34 cellular contexts compared by ENCODE assay signal in the genomic region with DNA sequence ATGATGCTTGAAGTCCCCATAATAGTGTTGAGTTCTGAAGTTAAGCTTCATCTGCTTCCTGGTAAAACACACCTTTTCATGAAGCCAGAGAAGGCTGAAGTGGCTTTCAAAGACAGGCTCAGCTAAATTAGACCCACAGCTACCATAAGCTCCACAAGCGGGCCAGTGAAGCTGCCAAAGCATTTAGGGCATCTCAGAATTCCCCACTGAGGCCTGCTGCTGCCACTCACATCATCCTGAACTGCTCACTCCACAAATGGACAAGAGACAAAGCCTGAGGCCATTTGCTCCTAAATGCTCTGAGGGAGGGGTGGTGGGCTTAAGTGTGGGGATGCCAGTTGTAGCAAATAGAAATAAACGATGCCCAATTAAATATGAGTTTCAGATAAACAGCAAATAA. TPM values are rescaled to one million over a fixed set of nuclear protein-coding genes. Genes with fewer than 3 reads are reported as not detected.
"Had no signal": no experiment of that assay in that cellular context is flagged by ENCODE, and none has a peak within 500 bp of the region (broad histone marks: within the 10 kb centered on the region; RNA-seq: fewer than 3 reads in every experiment).

No MANE protein-coding gene starts in this region.

- H3K36me3 Mint-ChIP-seq: activated naive CD4-positive, alpha-beta T cell treated with anti-CD3 and anti-CD28 coated beads, Interleukin-2, amount 50 U/mL, for 24 hours; activated naive CD8-positive, alpha-beta T cell treated with anti-CD3 and anti-CD28 coated beads for 36 hours had no signal

- H3K4me3 ChIP-seq: adrenal gland, body of pancreas, esophagus muscularis mucosa, gastrocnemius medialis, heart right ventricle, hepatocyte had no signal

- H3K27me3 ChIP-seq: adrenal gland, body of pancreas, esophagus muscularis mucosa, foreskin keratinocyte, gastrocnemius medialis, heart right ventricle, hepatocyte had no signal

- H3K4me2 ChIP-seq: hepatocyte had no signal

- H3K27ac ChIP-seq: adrenal gland, body of pancreas, esophagus muscularis mucosa, foreskin keratinocyte, gastrocnemius medialis, heart right ventricle, hepatocyte had no signal

- H3K36me3 ChIP-seq: adrenal gland, esophagus muscularis mucosa, gastrocnemius medialis, heart right ventricle had no signal

- H3K27ac Mint-ChIP-seq: activated CD4-positive, alpha-beta T cell treated with anti-CD3 and anti-CD28 coated beads for 36 hours; activated CD8-positive, alpha-beta T cell treated with anti-CD3 and anti-CD28 coated beads for 36 hours; activated naive CD4-positive, alpha-beta T cell treated with anti-CD3 and anti-CD28 coated beads for 36 hours; activated naive CD4-positive, alpha-beta T cell treated with anti-CD3 and anti-CD28 coated beads, Interleukin-2, amount 50 U/mL, for 24 hours; activated naive CD8-positive, alpha-beta T cell treated with anti-CD3 and anti-CD28 coated beads for 36 hours; activated naive CD8-positive, alpha-beta T cell treated with anti-CD3 and anti-CD28 coated beads, Interleukin-2, amount 50 U/mL, for 24 hours; activated T-helper 17 cell treated with anti-CD3 and anti-CD28 coated beads, Interleukin-2, amount 50 U/mL, for 72 hours; effector memory CD8-positive, alpha-beta T cell; T-helper 1 cell treated with Interleukin-12 subunit alpha and Interleukin-12 subunit beta and Interleukin-4 antibody, amounts not matched to agents 30 μg/mL and 1 μg/mL, for 36 hours had no signal

- DNase-seq: activated CD4-positive, alpha-beta T cell treated with anti-CD3 and anti-CD28 coated beads for 36 hours; activated CD4-positive, alpha-beta T cell treated with anti-CD3 and anti-CD28 coated beads, Interleukin-2, amount 50 U/mL, for 1 hour; activated CD4-positive, alpha-beta T cell treated with anti-CD3 and anti-CD28 coated beads, Interleukin-2, amount 50 U/mL, for 48 hours; activated CD4-positive, CD25-positive, alpha-beta regulatory T cell; activated CD4-positive, CD25-positive, alpha-beta regulatory T cell treated with anti-CD3 and anti-CD28 coated beads, Interleukin-2, amount 50 U/mL, for 72 hours; activated CD8-positive, alpha-beta memory T cell treated with anti-CD3 and anti-CD28 coated beads for 24 hours; activated CD8-positive, alpha-beta T cell treated with anti-CD3 and anti-CD28 coated beads for 36 hours; activated effector memory CD4-positive, alpha-beta T cell treated with Interleukin-2 at 50 U/mL for 16 hours; activated gamma-delta T cell treated with Interleukin-2 at 50 U/mL for 16 hours; activated naive CD4-positive, alpha-beta T cell treated with anti-CD3 and anti-CD28 coated beads for 36 hours; activated naive CD8-positive, alpha-beta T cell treated with anti-CD3 and anti-CD28 coated beads for 36 hours; activated naive CD8-positive, alpha-beta T cell treated with anti-CD3 and anti-CD28 coated beads, Interleukin-2, amount 50 U/mL, for 24 hours; activated T-cell treated with anti-CD3 and anti-CD28 coated beads, Interleukin-2, amount 50 U/mL, for 4 hours; adrenal gland; amygdala; aorta; body of pancreas; caudate nucleus; cortex of kidney; dermis blood vessel endothelial cell; effector CD4-positive, alpha-beta T cell; effector memory CD8-positive, alpha-beta T cell; erythroblast; foreskin keratinocyte; gastrocnemius medialis; heart right ventricle; T-helper 9 cell had no signal

- ATAC-seq: activated CD4-positive, alpha-beta T cell treated with anti-CD3 and anti-CD28 coated beads for 36 hours; activated CD8-positive, alpha-beta T cell treated with anti-CD3 and anti-CD28 coated beads for 36 hours; activated naive CD8-positive, alpha-beta T cell treated with anti-CD3 and anti-CD28 coated beads, Interleukin-2, amount 50 U/mL, for 24 hours; activated T-cell treated with anti-CD3 and anti-CD28 coated beads, Interleukin-2, amount 50 U/mL, for 4 hours; activated T-helper 17 cell treated with anti-CD3 and anti-CD28 coated beads, Interleukin-2, amount 50 U/mL, for 72 hours; body of pancreas; effector memory CD8-positive, alpha-beta T cell; foreskin keratinocyte; gastrocnemius medialis; heart right ventricle had no signal

- H3K4me1 Mint-ChIP-seq: activated naive CD4-positive, alpha-beta T cell treated with anti-CD3 and anti-CD28 coated beads, Interleukin-2, amount 50 U/mL, for 24 hours; activated T-helper 17 cell treated with anti-CD3 and anti-CD28 coated beads, Interleukin-2, amount 50 U/mL, for 72 hours had no signal

- H3K9me3 Mint-ChIP-seq: activated CD8-positive, alpha-beta T cell treated with anti-CD3 and anti-CD28 coated beads for 36 hours; activated naive CD4-positive, alpha-beta T cell treated with anti-CD3 and anti-CD28 coated beads for 36 hours; activated naive CD4-positive, alpha-beta T cell treated with anti-CD3 and anti-CD28 coated beads, Interleukin-2, amount 50 U/mL, for 24 hours; activated naive CD8-positive, alpha-beta T cell treated with anti-CD3 and anti-CD28 coated beads for 36 hours; activated naive CD8-positive, alpha-beta T cell treated with anti-CD3 and anti-CD28 coated beads, Interleukin-2, amount 50 U/mL, for 24 hours; activated T-cell treated with anti-CD3 and anti-CD28 coated beads, Interleukin-2, amount 50 U/mL, for 4 hours; activated T-helper 17 cell treated with anti-CD3 and anti-CD28 coated beads, Interleukin-2, amount 50 U/mL, for 72 hours; effector memory CD8-positive, alpha-beta T cell; T-helper 1 cell treated with Interleukin-12 subunit alpha and Interleukin-12 subunit beta and Interleukin-4 antibody, amounts not matched to agents 30 μg/mL and 1 μg/mL, for 36 hours had no signal

- H3K9me3 ChIP-seq: adrenal gland, body of pancreas, esophagus muscularis mucosa, gastrocnemius medialis, heart right ventricle had no signal

- H3K4me3 Mint-ChIP-seq: activated CD4-positive, alpha-beta T cell treated with anti-CD3 and anti-CD28 coated beads for 36 hours; activated CD8-positive, alpha-beta T cell treated with anti-CD3 and anti-CD28 coated beads for 36 hours; activated naive CD4-positive, alpha-beta T cell treated with anti-CD3 and anti-CD28 coated beads for 36 hours; activated naive CD4-positive, alpha-beta T cell treated with anti-CD3 and anti-CD28 coated beads, Interleukin-2, amount 50 U/mL, for 24 hours; activated naive CD8-positive, alpha-beta T cell treated with anti-CD3 and anti-CD28 coated beads for 36 hours; activated naive CD8-positive, alpha-beta T cell treated with anti-CD3 and anti-CD28 coated beads, Interleukin-2, amount 50 U/mL, for 24 hours; activated T-cell treated with anti-CD3 and anti-CD28 coated beads, Interleukin-2, amount 50 U/mL, for 4 hours; activated T-helper 17 cell treated with anti-CD3 and anti-CD28 coated beads, Interleukin-2, amount 50 U/mL, for 72 hours; effector memory CD8-positive, alpha-beta T cell; T-helper 1 cell treated with Interleukin-12 subunit alpha and Interleukin-12 subunit beta and Interleukin-4 antibody, amounts not matched to agents 30 μg/mL and 1 μg/mL, for 36 hours had no signal

- H3K27me3 Mint-ChIP-seq: activated CD4-positive, alpha-beta T cell treated with anti-CD3 and anti-CD28 coated beads for 36 hours; activated CD8-positive, alpha-beta T cell treated with anti-CD3 and anti-CD28 coated beads for 36 hours; activated naive CD4-positive, alpha-beta T cell treated with anti-CD3 and anti-CD28 coated beads, Interleukin-2, amount 50 U/mL, for 24 hours; activated naive CD8-positive, alpha-beta T cell treated with anti-CD3 and anti-CD28 coated beads for 36 hours; activated naive CD8-positive, alpha-beta T cell treated with anti-CD3 and anti-CD28 coated beads, Interleukin-2, amount 50 U/mL, for 24 hours; activated T-helper 17 cell treated with anti-CD3 and anti-CD28 coated beads, Interleukin-2, amount 50 U/mL, for 72 hours; effector memory CD8-positive, alpha-beta T cell had no signal

- H2AFZ ChIP-seq: hepatocyte had no signal

- H3K4me1 ChIP-seq: body of pancreas, esophagus muscularis mucosa, foreskin keratinocyte, gastrocnemius medialis, heart right ventricle had no signal

RNA-seq across cellular contexts. Expression of a gene that starts 14.6 kb away (rescaled TPM):
- total RNA-seq: activated CD4-positive, alpha-beta T cell treated with anti-CD3 and anti-CD28 coated beads for 36 hours; activated CD8-positive, alpha-beta T cell treated with anti-CD3 and anti-CD28 coated beads for 36 hours; activated naive CD4-positive, alpha-beta T cell treated with anti-CD3 and anti-CD28 coated beads for 36 hours; activated naive CD8-positive, alpha-beta T cell treated with anti-CD3 and anti-CD28 coated beads for 36 hours; activated T-cell treated with anti-CD3 and anti-CD28 coated beads, Interleukin-2, amount 50 U/mL, for 4 hours; activated T-helper 17 cell treated with anti-CD3 and anti-CD28 coated beads, Interleukin-2, amount 50 U/mL, for 72 hours; adrenal gland; aorta; body of pancreas; chondrocyte; dermis blood vessel endothelial cell; esophagus muscularis mucosa; foreskin keratinocyte; gastrocnemius medialis; heart right ventricle; hepatocyte; T-helper 2 cell treated with Interferon-gamma antibody and Interleukin-4, amounts not matched to agents 100 ng/mL and 5 ng/mL, for 36 hours had no signal
- polyA plus RNA-seq: adrenal gland, aorta, foreskin keratinocyte, heart right ventricle, hepatocyte had no signal
